Comparison of ENCODE assay signal across 20 cellular contexts in the genomic region with DNA sequence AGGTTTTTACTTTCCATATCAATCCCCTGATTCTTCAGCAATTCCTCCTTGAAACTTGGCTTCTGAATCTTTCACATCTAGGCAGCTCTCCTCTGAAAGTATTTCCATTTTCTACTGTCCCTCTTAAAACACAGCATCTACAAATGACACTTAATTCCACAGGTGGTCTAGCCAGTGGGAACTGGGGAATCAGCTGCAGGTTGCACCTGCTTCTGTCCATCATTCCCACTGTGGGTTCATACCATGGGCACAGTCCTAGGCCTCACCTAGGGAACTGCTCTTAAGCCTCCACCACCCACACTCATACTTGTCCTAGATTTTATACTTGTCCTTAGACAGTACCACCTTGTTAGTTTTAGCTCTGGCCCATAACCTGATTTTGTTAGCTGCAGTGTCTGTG. TPM values are rescaled to one million over a fixed set of nuclear protein-coding genes. Genes with fewer than 3 reads are reported as not detected.
DNase-seq lines count a peak whose midpoint lies in the region; ATAC-seq, FAIRE-seq and TF ChIP-seq lines count a peak whose summit lies in the region.
"Had no signal": no experiment of that assay in that cellular context is flagged by ENCODE, and none has a peak within 500 bp of the region (broad histone marks: within the 10 kb centered on the region; RNA-seq: fewer than 3 reads in every experiment).

No MANE protein-coding gene starts in this region.

- H3K4me2 ChIP-seq in astrocyte (ENCODE audit: low read length) = peak overlapping the region; percentile 90

- H3K27me3 Mint-ChIP-seq in astrocyte (ENCODE audit: low read depth, unreplicated experiment) (peaks cover 7% of the 10 kb centered on the region), memory B cell (peaks cover 15% of the 10 kb centered on the region)

- H3K27ac ChIP-seq in ACC112 (ENCODE audit: low read depth, low read length) (peak overlapping the region; percentile 89), astrocyte (ENCODE audit: low read depth, low read length) (no peak overlapping the region)
- H3K27ac ChIP-seq: parathyroid adenoma had no signal

- no peaks in the 10 kb centered on the region for H3K9me3 ChIP-seq in astrocyte (ENCODE audit: insufficient read depth, low read depth, low read length)
- H3K9me3 ChIP-seq: sigmoid colon had no signal

- H2AFZ ChIP-seq in ACC112 (ENCODE audit: low read length, unreplicated experiment) (no peak overlapping the region), astrocyte (ENCODE audit: low read depth, low read length) (no peak overlapping the region)
- H2AFZ ChIP-seq: parathyroid adenoma had no signal

- no peak overlapping the region for H3K4me3 Mint-ChIP-seq in astrocyte (ENCODE audit: unreplicated experiment)
- no peak overlapping the region for H3K4me3 Mint-ChIP-seq in memory B cell
- H3K4me3 Mint-ChIP-seq: activated naive CD8-positive, alpha-beta T cell treated with anti-CD3 and anti-CD28 coated beads, Interleukin-2, amount 10 ng/mL, durations not matched to agents 7 days and 5 days had no signal

- H3K4me3 ChIP-seq in ACC112 (ENCODE audit: low read depth, low read length) = peak overlapping the region; percentile 97
- peak overlapping the region; percentile 84 for H3K4me3 ChIP-seq in GM12864 (ENCODE audit: low read depth, low read length)
- H3K4me3 ChIP-seq in astrocyte (ENCODE audit: insufficient read depth, low read depth, low read length) = peak overlapping the region; percentile 85
- H3K4me3 ChIP-seq: sigmoid colon had no signal

- H3K36me3 ChIP-seq in ACC112 (ENCODE audit: insufficient read depth, low read length) (peaks cover 15% of the 10 kb centered on the region), astrocyte (ENCODE audit: insufficient read depth, low read length) (no peaks in the 10 kb centered on the region)
- H3K36me3 ChIP-seq: sigmoid colon had no signal

- H3K36me3 Mint-ChIP-seq in astrocyte (ENCODE audit: low read depth, unreplicated experiment) (peaks cover 2% of the 10 kb centered on the region), memory B cell (no peaks in the 10 kb centered on the region)

- H3K27me3 ChIP-seq in ACC112 (ENCODE audit: insufficient read depth, low read length) (no peaks in the 10 kb centered on the region), astrocyte (ENCODE audit: insufficient read depth, low read length) (no peaks in the 10 kb centered on the region)
- H3K27me3 ChIP-seq: sigmoid colon had no signal

- no peaks in the 10 kb centered on the region for H3K9me3 Mint-ChIP-seq in astrocyte (ENCODE audit: unreplicated experiment)
- no peaks in the 10 kb centered on the region for H3K9me3 Mint-ChIP-seq in memory B cell
- H3K9me3 Mint-ChIP-seq: activated naive CD8-positive, alpha-beta T cell treated with anti-CD3 and anti-CD28 coated beads, Interleukin-2, amount 10 ng/mL, durations not matched to agents 7 days and 5 days had no signal

- TF ChIP-seq CTCF in GM12864 (IDR thresholded peaks at IDR 0.05; ENCODE audit: low read depth, low read length, missing control alignments) = no peak
- TF ChIP-seq CTCF in astrocyte (IDR thresholded peaks at IDR 0.05; ENCODE audit: insufficient read depth, low read depth, low read length) = no peak

- H3K9ac ChIP-seq in astrocyte (ENCODE audit: low read length) = no peak overlapping the region
- H3K9ac ChIP-seq: parathyroid adenoma had no signal

- no peak overlapping the region for H3K27ac Mint-ChIP-seq in astrocyte (ENCODE audit: unreplicated experiment)
- H3K27ac Mint-ChIP-seq in memory B cell = peak overlapping the region; percentile 12
- H3K27ac Mint-ChIP-seq: activated naive CD8-positive, alpha-beta T cell treated with anti-CD3 and anti-CD28 coated beads, Interleukin-2, amount 10 ng/mL, durations not matched to agents 7 days and 5 days had no signal

- peaks cover 11% of the 10 kb centered on the region for H4K20me1 ChIP-seq in astrocyte (ENCODE audit: insufficient read depth, low read length)

- FAIRE-seq in astrocyte (lab: Jason Lieb, UNC) = no peak
- FAIRE-seq: colon had no signal

- in situ Hi-C loops in ACHN (cut with HindIII; ENCODE audit: low pct_ligation_motif_present, low pct_unique_long_range_greater_than_20kb, low sequenced_read_pairs) = no loop called here

- DNase-seq in GM12864 (ENCODE audit: low read depth) = no peak
- no peak for DNase-seq in astrocyte (ENCODE audit: low read depth)
- DNase-seq in memory B cell (ENCODE audit: low spot score in 2 of 2) = no peak
- DNase-seq in NCI-H1105 (lab: John Stamatoyannopoulos, UW) = no peak
- DNase-seq in ACHN = no peak
- DNase-seq in A172 (ENCODE audit: low spot score) = no peak
- no peak for DNase-seq in activated CD4-positive, alpha-beta T cell treated with anti-CD3 and anti-CD28 coated beads for 48 hours
- DNase-seq: activated naive CD8-positive, alpha-beta T cell treated with anti-CD3 and anti-CD28 coated beads, Interleukin-2, amount 10 ng/mL, durations not matched to agents 7 days and 5 days; CD4-positive, alpha-beta memory T cell; DMS153; NCI-H1092 treated with DMSO at 0.1 percent for 48 hours; NCI-H2029; NCI-H226; NCI-H748 treated with DMSO at 0.1 percent for 48 hours; sigmoid colon; substantia nigra had no signal

- ATAC-seq in memory B cell (ENCODE audit: low read depth) = no peak
- ATAC-seq: activated CD4-positive, CD25-positive, alpha-beta regulatory T cell treated with anti-CD3 and anti-CD28 coated beads, Interleukin-2, amount 50 U/mL, for 24 hours had no signal

- peaks cover 9% of the 10 kb centered on the region for H3K4me1 Mint-ChIP-seq in astrocyte (ENCODE audit: low read depth, unreplicated experiment)
- H3K4me1 Mint-ChIP-seq in memory B cell = peaks cover 33% of the 10 kb centered on the region

- H3K79me2 ChIP-seq in ACC112 (ENCODE audit: control insufficient read depth, insufficient read depth, low read length, unreplicated experiment) = peaks cover 75% of the 10 kb centered on the region
- peaks cover 67% of the 10 kb centered on the region for H3K79me2 ChIP-seq in astrocyte (ENCODE audit: insufficient read depth, low read length)
- H3K79me2 ChIP-seq: parathyroid adenoma had no signal

- H3K4me1 ChIP-seq in ACC112 (ENCODE audit: control insufficient read depth, insufficient read depth, low read length, unreplicated experiment) (peaks cover 53% of the 10 kb centered on the region), astrocyte (ENCODE audit: insufficient read depth, low read length) (peaks cover 33% of the 10 kb centered on the region)

RNA-seq across cellular contexts. Expression of gene LOXL3, which starts 2.2 kb away (rescaled TPM):
- 17.6 and 33.8 TPM in 2 replicates for total RNA-seq in astrocyte
- total RNA-seq in A172 (2014; rRNA removed; shearing (Covaris generic)) = 3.2 TPM in 2 replicates

RNA-seq across cellular contexts. Expression of gene DOK1, which starts 3.0 kb away (rescaled TPM):
- total RNA-seq in astrocyte = 19.1 and 19.3 TPM in 2 replicates
- total RNA-seq in A172 (2014; rRNA removed; shearing (Covaris generic)) = 17.3 and 24.8 TPM in 2 replicates

RNA-seq across cellular contexts. Expression of gene HTRA2, which starts 21.8 kb away (rescaled TPM):
- 24.4 and 25.3 TPM in 2 replicates for total RNA-seq in astrocyte
- total RNA-seq in A172 (2014; rRNA removed; shearing (Covaris generic)) = 58.0 and 70.3 TPM in 2 replicates

RNA-seq across cellular contexts. Expression of gene AUP1, which starts 22.0 kb away (rescaled TPM):
- total RNA-seq in astrocyte = 82.5 and 82.8 TPM in 2 replicates
- 150 and 194 TPM in 2 replicates for total RNA-seq in A172 (2014; rRNA removed; shearing (Covaris generic))

RNA-seq across cellular contexts. Expression of gene DQX1, which starts 25.5 kb away (rescaled TPM):
- 0.73 and 0.84 TPM in 2 replicates for total RNA-seq in astrocyte
- total RNA-seq in A172 (2014; rRNA removed; shearing (Covaris generic)) = 0.17 TPM in 1 of 2 replicates, not detected in the other
- total RNA-seq: sigmoid colon had no signal
